ENCODE assay signal across 22 cellular contexts in genomic region chr6:168004945-168005344, GRCh38. TPM values are rescaled to one million over a fixed set of nuclear protein-coding genes. Genes with fewer than 3 reads are reported as not detected.
A peak's percentile ranks its signal among the peaks of the same experiment; 100 is the strongest.
DNase-seq lines count a peak whose midpoint lies in the region; ATAC-seq and TF ChIP-seq lines count a peak whose summit lies in the region.
"Had no signal": no experiment of that assay in that cellular context is flagged by ENCODE, and none has a peak within 500 bp of the region (broad histone marks: within the 10 kb centered on the region; RNA-seq: fewer than 3 reads in every experiment).

No MANE protein-coding gene starts in this region.

- H3K4me2 ChIP-seq in mammary epithelial cell (ENCODE audit: insufficient read depth, low read depth, low read length) (no peak overlapping the region), neuronal stem cell (ENCODE audit: insufficient read depth, low read length, poor library complexity, severe bottlenecking) (no peak overlapping the region)
- H3K4me2 ChIP-seq: A549 had no signal

- intact Hi-C loops in MCF 10A (cut with micrococcal nuclease) (no loop called here), mammary epithelial cell (cut with micrococcal nuclease) (no loop called here), right cardiac atrium (cut with DNase I) (no loop called here)

- in situ Hi-C loops in mammary epithelial cell (cut with MboI; ENCODE audit: low sequenced_read_pairs in 2 of 2), result no loop called here

- H2AK5ac ChIP-seq in neuronal stem cell (ENCODE audit: low read depth, low read length), result no peak overlapping the region

- H3K36me3 ChIP-seq in mammary epithelial cell (ENCODE audit: insufficient read depth, low read length) (no peaks in the 10 kb centered on the region), neuronal stem cell (replicated peaks in 1 of 2; ENCODE audit: control insufficient read depth in 2 of 2, insufficient read depth in 2 of 2, low read length in 2 of 2) (no peaks in the 10 kb centered on the region)

- H3K9me3 ChIP-seq in mammary epithelial cell (replicated peaks; ENCODE audit: insufficient read depth, low read length) (no peaks in the 10 kb centered on the region), neuronal stem cell (replicated peaks in 1 of 2; ENCODE audit: control insufficient read depth in 2 of 2, insufficient read depth in 1 of 2, low read depth in 1 of 2, low read length in 2 of 2) (peaks cover 0 to 4% of the 10 kb centered on the region in 2 donors), right cardiac atrium (ENCODE audit: control insufficient read depth, low read length) (no peaks in the 10 kb centered on the region)

- ATAC-seq in right cardiac atrium, result no peak
- ATAC-seq in HG02610 (IDR thresholded peaks at IDR 0.05; ENCODE audit: unreplicated experiment), result no peak
- ATAC-seq: A549, HCT116 had no signal

- H3K18ac ChIP-seq in neuronal stem cell (ENCODE audit: low read length), result peak overlapping the region; percentile 80

- POLR2A ChIA-PET in MCF 10A (lab: Yijun Ruan, JAX), result no interaction called here

- H3K4me3 ChIP-seq in mammary epithelial cell (replicated peaks in 1 of 3; ENCODE audit: insufficient read depth in 1 of 3, low read depth in 2 of 3, low read length in 3 of 3) (no peak overlapping the region), neuronal stem cell (ENCODE audit: low read length in 2 of 2) (no peak overlapping the region), right cardiac atrium (ENCODE audit: low read length) (no peak overlapping the region)
- H3K4me3 ChIP-seq: A549 had no signal

- no peaks in the 10 kb centered on the region for H4K20me1 ChIP-seq in mammary epithelial cell (ENCODE audit: insufficient read depth, low read length)

- H3K4ac ChIP-seq in neuronal stem cell (ENCODE audit: low read length), result no peak overlapping the region

- H3K23ac ChIP-seq in neuronal stem cell (ENCODE audit: low read depth, low read length, poor library complexity), result peak overlapping the region; percentile 44

- CTCF ChIA-PET in MCF 10A (lab: Yijun Ruan, JAX) (no interaction called here), mammary epithelial cell (lab: Charles Lee; ENCODE audit: low non-redundant PET) (no interaction called here)

- no peak overlapping the region for H4K91ac ChIP-seq in neuronal stem cell (ENCODE audit: low read depth, low read length, poor library complexity)

- H4K8ac ChIP-seq in neuronal stem cell (ENCODE audit: low read depth, low read length), result no peak overlapping the region

- H3K27me3 ChIP-seq in mammary epithelial cell (ENCODE audit: insufficient read depth, low read length) (peaks cover 9% of the 10 kb centered on the region), neuronal stem cell (ENCODE audit: control insufficient read depth in 3 of 3, insufficient read depth in 3 of 3, low read depth in 1 of 3, low read length in 3 of 3) (peaks cover 0 to 3% (median 0%) of the 10 kb centered on the region in 3 experiments), right cardiac atrium (ENCODE audit: control insufficient read depth, insufficient read depth) (no peaks in the 10 kb centered on the region)

- H3K36me3 Mint-ChIP-seq in MCF 10A (ENCODE audit: insufficient read depth, unreplicated experiment), result no peaks in the 10 kb centered on the region
- H3K36me3 Mint-ChIP-seq in glutamatergic neuron (ENCODE audit: unreplicated experiment), result peaks cover 22% of the 10 kb centered on the region
- H3K36me3 Mint-ChIP-seq: CD14-positive monocyte; CD4-positive, alpha-beta memory T cell had no signal

- H2BK120ac ChIP-seq in neuronal stem cell (ENCODE audit: low read depth, low read length), result no peak overlapping the region

- H3K4me3 Mint-ChIP-seq in MCF 10A (ENCODE audit: unreplicated experiment) (no peak overlapping the region), glutamatergic neuron (ENCODE audit: unreplicated experiment) (no peak overlapping the region)
- H3K4me3 Mint-ChIP-seq: CD14-positive monocyte; CD4-positive, alpha-beta memory T cell; HFFc6 had no signal

- no peaks in the 10 kb centered on the region for H3K79me2 ChIP-seq in mammary epithelial cell (ENCODE audit: insufficient read depth, low read length)

- peak overlapping the region; percentile 49 for H3K27ac Mint-ChIP-seq in MCF 10A (ENCODE audit: low read depth, unreplicated experiment)
- H3K27ac Mint-ChIP-seq in glutamatergic neuron (ENCODE audit: unreplicated experiment), result peak overlapping the region; percentile 16
- H3K27ac Mint-ChIP-seq: HFFc6 had no signal

- H2AFZ ChIP-seq in mammary epithelial cell (ENCODE audit: low read depth, low read length) (no peak overlapping the region), neuronal stem cell (ENCODE audit: low read length) (no peak overlapping the region)

- H3K9ac ChIP-seq in mammary epithelial cell (ENCODE audit: insufficient read depth, low read length) (no peak overlapping the region), neuronal stem cell (ENCODE audit: low read depth, low read length, poor library complexity) (no peak overlapping the region)

- H3K27ac ChIP-seq in mammary epithelial cell (ENCODE audit: insufficient read depth, low read depth, low read length) (no peak overlapping the region), neuronal stem cell (replicated peaks; ENCODE audit: low read length) (no peak overlapping the region), right cardiac atrium (ENCODE audit: low read length) (no peak overlapping the region)
- H3K27ac ChIP-seq: 22Rv1, A549 had no signal

- H3K9me3 Mint-ChIP-seq in MCF 10A (ENCODE audit: unreplicated experiment) (peaks cover 5% of the 10 kb centered on the region), glutamatergic neuron (ENCODE audit: unreplicated experiment) (peaks cover 7% of the 10 kb centered on the region)

- H3K4me1 Mint-ChIP-seq in MCF 10A (ENCODE audit: insufficient read depth, unreplicated experiment), result peaks cover 24% of the 10 kb centered on the region
- H3K4me1 Mint-ChIP-seq in glutamatergic neuron (ENCODE audit: low read depth, unreplicated experiment), result no peaks in the 10 kb centered on the region
- H3K4me1 Mint-ChIP-seq: CD4-positive, alpha-beta memory T cell had no signal

- 99% methylated on average over 8 of the region's 11 CpGs for WGBS in mammary epithelial cell (ENCODE audit: low coverage, missing lambda C conversion rate)
- WGBS in neuronal stem cell (ENCODE audit: extremely low coverage in 2 of 2, insufficient read length in 2 of 2, insufficient replicate concordance in 1 of 2), 2 donors, result no CpG with 5 or more reads among the region's 11 CpGs
- 92% methylated on average over 11 of the region's 11 CpGs for WGBS in right cardiac atrium

- H3K79me1 ChIP-seq in neuronal stem cell (ENCODE audit: low read depth, low read length), result peaks cover 1% of the 10 kb centered on the region

- no peak overlapping the region for H3K14ac ChIP-seq in neuronal stem cell (ENCODE audit: low read length)

- no peak overlapping the region for H2BK5ac ChIP-seq in neuronal stem cell (ENCODE audit: low read length)

- H3K27me3 Mint-ChIP-seq in MCF 10A (ENCODE audit: insufficient read depth, unreplicated experiment), result peaks cover 29% of the 10 kb centered on the region
- no peaks in the 10 kb centered on the region for H3K27me3 Mint-ChIP-seq in glutamatergic neuron (ENCODE audit: unreplicated experiment)
- H3K27me3 Mint-ChIP-seq: CD4-positive, alpha-beta memory T cell had no signal

- BruUV-seq in MCF 10A (replicated peaks; lab: Mats Ljungman, UMichigan) (no TSS peak), mammary epithelial cell (replicated peaks; lab: Mats Ljungman, UMichigan) (no TSS peak)

- DNase-seq in MCF 10A (ENCODE audit: unreplicated experiment) (no peak), mammary epithelial cell (no peak), glutamatergic neuron (no peak), neuronal stem cell (ENCODE audit: low spot score) (no peak), right cardiac atrium (no peak), NCI-H2029 treated with DMSO at 0.1 percent for 48 hours (lab: John Stamatoyannopoulos, UW) (no peak)
- DNase-seq: AML-193; CD4-positive, alpha-beta memory T cell; DMS153; DMS79; GF-D8; GOT3; H7; HFFc6 had no signal

- H2BK15ac ChIP-seq in neuronal stem cell (ENCODE audit: low read length), result no peak overlapping the region

- TF ChIP-seq CTCF in MCF 10A (IDR thresholded peaks at IDR 0.05; ENCODE audit: unreplicated experiment) (no peak), mammary epithelial cell (conservative IDR thresholded peaks at IDR 0.05 in 1 of 2, IDR thresholded peaks at IDR 0.05 in 1 of 2; ENCODE audit: extremely low read depth in 1 of 2, insufficient read depth in 1 of 2, low read depth in 1 of 2, low read length in 2 of 2) (no peak), glutamatergic neuron (IDR thresholded peaks at IDR 0.05; ENCODE audit: partially characterized antibody, unreplicated experiment) (no peak)

- no peak overlapping the region for H2BK12ac ChIP-seq in neuronal stem cell (ENCODE audit: low read length)

- dilution Hi-C loops in mammary epithelial cell (cut with HindIII; ENCODE audit: low sequenced_read_pairs), result no loop called here

- H3K4me1 ChIP-seq in mammary epithelial cell (ENCODE audit: insufficient read depth, low read length), result peaks cover 2% of the 10 kb centered on the region
- no peaks in the 10 kb centered on the region for H3K4me1 ChIP-seq in neuronal stem cell (ENCODE audit: control insufficient read depth in 2 of 2, insufficient read depth in 1 of 2, low read depth in 1 of 2, low read length in 2 of 2)
- H3K4me1 ChIP-seq in right cardiac atrium (ENCODE audit: control insufficient read depth, insufficient read depth, low read length), result no peaks in the 10 kb centered on the region

RNA-seq across cellular contexts. Expression of gene KIF25, which starts 7.5 kb away (rescaled TPM):
- total RNA-seq in MCF 10A (2022) (not detected in 2 replicates), mammary epithelial cell (not detected), glutamatergic neuron (ENCODE audit: unreplicated experiment) (not detected), right cardiac atrium (under 1 TPM in 1 of 4 donors, not detected in 3; 0.29 TPM)
- polyA plus RNA-seq in mammary epithelial cell (not detected), right cardiac atrium (0.25 TPM)
- not detected for polyA minus RNA-seq in mammary epithelial cell
- polyA plus RNA-seq in neuronal stem cell (2013, experiment 1 of 2), result 5.8 TPM
- 5.1 TPM for polyA plus RNA-seq in neuronal stem cell (2013, experiment 2 of 2)
- total RNA-seq: CD4-positive, alpha-beta memory T cell; Daoy; HFFc6; HT-29 had no signal
- polyA plus RNA-seq: BJ; CD14-positive monocyte; CD4-positive, alpha-beta memory T cell had no signal
